26 cellular contexts compared by ENCODE assay signal in genomic region chr16:73473713-73474112, GRCh38.
DNase-seq lines count a peak whose midpoint lies in the region; ATAC-seq, FAIRE-seq and TF ChIP-seq lines count a peak whose summit lies in the region.
"Had no signal": no experiment of that assay in that cellular context is flagged by ENCODE, and none has a peak within 500 bp of the region (broad histone marks: within the 10 kb centered on the region; RNA-seq: fewer than 3 reads in every experiment).

No MANE protein-coding gene starts in this region.

- H3K27ac ChIP-seq in CD8-positive, alpha-beta T cell (ENCODE audit: low read depth, low read length), result no peak overlapping the region
- H3K27ac ChIP-seq: BLaER1 treated with 17β-estradiol and CSF1 and Interleukin-3, amounts not matched to agents 10 nM and 100 nM had no signal

- no peaks in the 10 kb centered on the region for H3K27me3 ChIP-seq in CD8-positive, alpha-beta T cell (ENCODE audit: insufficient read depth, low read length)
- H3K27me3 ChIP-seq: BLaER1 treated with 17β-estradiol and CSF1 and Interleukin-3, amounts not matched to agents 10 nM and 100 nM had no signal

- H3K9me3 ChIP-seq in CD8-positive, alpha-beta T cell (ENCODE audit: low read length), result no peaks in the 10 kb centered on the region
- H3K9me3 ChIP-seq: BLaER1 treated with 17β-estradiol and CSF1 and Interleukin-3, amounts not matched to agents 10 nM and 100 nM had no signal

- DNase-seq in SK-N-DZ (ENCODE audit: low spot score) (peak; percentile 89), islet precursor cell (peak; percentile 18), osteocyte (ENCODE audit: extremely low spot score, unreplicated experiment) (peak; percentile 15), NCI-H2227 treated with DMSO at 0.1 percent for 48 hours (lab: John Stamatoyannopoulos, UW) (no peak), NCI-H446 (lab: John Stamatoyannopoulos, UW) (no peak)
- no peak for DNase-seq in CD8-positive, alpha-beta T cell
- DNase-seq: CD8-positive, alpha-beta memory T cell; COR-L47; DMS 273 treated with DMSO at 0.1 percent for 48 hours; DMS53; DND-41; EL; GOT3; H7; HFFc6; IMR-90 had no signal

- no peaks in the 10 kb centered on the region for H3K36me3 Mint-ChIP-seq in osteocyte (ENCODE audit: unreplicated experiment)
- no peaks in the 10 kb centered on the region for H3K36me3 Mint-ChIP-seq in CD8-positive, alpha-beta T cell
- H3K36me3 Mint-ChIP-seq: CD8-positive, alpha-beta memory T cell had no signal

- POLR2A ChIA-PET in CD8-positive, alpha-beta T cell (lab: Charles Lee), result no interaction called here

- H3K27me3 Mint-ChIP-seq in osteocyte (ENCODE audit: unreplicated experiment), result no peaks in the 10 kb centered on the region
- H3K27me3 Mint-ChIP-seq in CD8-positive, alpha-beta T cell (ENCODE audit: low read depth), result no peaks in the 10 kb centered on the region
- H3K27me3 Mint-ChIP-seq: B cell had no signal

- no peak for ATAC-seq in GM19035 (IDR thresholded peaks at IDR 0.05; ENCODE audit: unreplicated experiment)
- no peak for ATAC-seq in CD8-positive, alpha-beta T cell
- ATAC-seq: HCT116, K562 had no signal

- H3K36me3 ChIP-seq in CD8-positive, alpha-beta T cell (ENCODE audit: insufficient read depth, low read length), result no peaks in the 10 kb centered on the region
- H3K36me3 ChIP-seq: BLaER1 treated with 17β-estradiol and CSF1 and Interleukin-3, amounts not matched to agents 10 nM and 100 nM had no signal

- no peak for TF ChIP-seq CTCF in osteocyte (IDR thresholded peaks at IDR 0.05)
- TF ChIP-seq CTCF in CD8-positive, alpha-beta T cell (IDR thresholded peaks at IDR 0.05), result no peak

- no peak overlapping the region for H3K27ac Mint-ChIP-seq in osteocyte (ENCODE audit: unreplicated experiment)
- H3K27ac Mint-ChIP-seq in CD8-positive, alpha-beta T cell, result no peak overlapping the region
- H3K27ac Mint-ChIP-seq: B cell; CD8-positive, alpha-beta memory T cell; HFFc6 had no signal

- intact Hi-C loops in CD8-positive, alpha-beta T cell (cut with DNase I, micrococcal nuclease), result no loop called here

- CTCF ChIA-PET in CD8-positive, alpha-beta T cell (lab: Charles Lee), result no interaction called here

- no peak overlapping the region for H3K4me3 ChIP-seq in CD8-positive, alpha-beta T cell (ENCODE audit: low read depth, low read length)
- H3K4me3 ChIP-seq: BLaER1 treated with 17β-estradiol and CSF1 and Interleukin-3, amounts not matched to agents 10 nM and 100 nM; K562 had no signal

- FAIRE-seq in endometrium (lab: Jason Lieb, UNC), result peak; percentile 77
- FAIRE-seq: G401.6, GM12892, GM18507, HTR-8/SVneo, K562 had no signal

- H3K4me3 Mint-ChIP-seq in osteocyte (ENCODE audit: unreplicated experiment), result no peak overlapping the region
- H3K4me3 Mint-ChIP-seq in CD8-positive, alpha-beta T cell, result no peak overlapping the region
- H3K4me3 Mint-ChIP-seq: B cell; CD8-positive, alpha-beta memory T cell; HFFc6 had no signal

- H3K4me1 Mint-ChIP-seq in osteocyte (ENCODE audit: unreplicated experiment), result no peaks in the 10 kb centered on the region
- no peaks in the 10 kb centered on the region for H3K4me1 Mint-ChIP-seq in CD8-positive, alpha-beta T cell (ENCODE audit: low read depth)
- H3K4me1 Mint-ChIP-seq: B cell; CD8-positive, alpha-beta memory T cell had no signal

- no peaks in the 10 kb centered on the region for H3K9me3 Mint-ChIP-seq in osteocyte (ENCODE audit: unreplicated experiment)
- H3K9me3 Mint-ChIP-seq in CD8-positive, alpha-beta T cell, result no peaks in the 10 kb centered on the region
- H3K9me3 Mint-ChIP-seq: HFFc6 had no signal

- no peaks in the 10 kb centered on the region for H3K4me1 ChIP-seq in CD8-positive, alpha-beta T cell (ENCODE audit: insufficient read depth, low read length)
- H3K4me1 ChIP-seq: BLaER1 treated with 17β-estradiol and CSF1 and Interleukin-3, amounts not matched to agents 10 nM and 100 nM had no signal

Comparison
In these comparisons a context has a peak if more than half of its experiments do, and no peak if none do; other contexts are left out.
1. DNase-seq: peak in SK-N-DZ (single experiment), islet precursor cell (single experiment) and osteocyte (single experiment); none in NCI-H2227 treated with DMSO at 0.1 percent for 48 hours (single experiment), NCI-H446 (0 of 2) and CD8-positive, alpha-beta T cell (0 of 7).